8 cellular contexts compared by ENCODE assay signal in the genomic region with DNA sequence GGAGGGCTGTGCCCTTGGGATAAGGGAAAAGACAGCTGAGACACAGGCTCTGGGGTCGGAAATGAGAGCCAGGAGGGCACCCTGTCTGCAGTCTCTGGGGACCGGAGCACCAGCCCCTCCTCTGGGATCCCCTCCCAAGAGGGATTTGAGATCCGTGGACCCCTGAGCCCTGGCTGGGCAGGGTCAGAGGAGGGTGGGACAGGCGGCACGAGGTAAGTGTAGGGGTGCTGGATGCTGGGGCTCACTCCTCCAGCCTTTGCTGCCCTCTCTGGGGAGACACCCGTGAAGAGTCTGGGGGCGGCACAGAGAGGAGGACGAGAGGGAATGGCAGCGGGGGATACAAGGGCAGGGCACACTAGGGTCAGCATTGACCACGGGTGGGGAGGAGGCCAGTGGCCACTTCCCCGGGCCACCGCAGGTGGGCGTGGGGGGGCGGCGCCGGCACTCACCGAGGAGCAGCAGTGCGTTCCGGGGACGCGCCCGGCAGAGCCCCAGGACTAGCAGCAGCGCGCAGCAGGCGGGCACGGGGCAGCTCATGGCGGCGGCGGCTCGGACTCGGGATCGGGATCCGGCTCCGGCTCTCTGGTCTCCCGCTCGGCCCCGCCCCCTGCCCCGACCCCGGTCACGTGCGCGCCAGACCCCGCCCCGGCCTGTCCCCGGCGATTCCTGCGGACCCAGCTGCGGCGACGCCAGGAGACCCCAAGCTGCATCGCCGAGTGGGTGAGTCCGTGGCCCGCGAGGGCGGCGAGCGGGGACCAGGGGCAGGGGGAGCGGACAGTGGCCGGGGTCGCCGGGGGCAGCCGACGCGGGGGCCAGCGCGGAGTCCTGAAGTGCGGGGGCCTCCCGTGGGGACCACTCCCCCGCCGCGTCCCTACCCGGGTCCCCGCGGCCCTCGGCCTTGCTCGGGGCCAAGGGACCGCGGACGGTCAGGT. TPM values are rescaled to one million over a fixed set of nuclear protein-coding genes. Genes with fewer than 3 reads are reported as not detected.
DNase-seq lines count a peak whose midpoint lies in the region; ATAC-seq, FAIRE-seq and TF ChIP-seq lines count a peak whose summit lies in the region.

TSS of gene SGSH (minus strand) at position 557 of the 932 bp plus-strand sequence. CDS start at position 537, 20 bp downstream.
TSS of gene SLC26A11 (plus strand) at position 651 of the 932 bp plus-strand sequence. CDS start 1,134 bp downstream, outside the sequence.

- peak within 1 kb of the TSS; percentile 88 for H3K4me3 ChIP-seq in GM06990 (replicated peaks; ENCODE audit: low read depth, low read length)

- H3K4me1 Mint-ChIP-seq in endothelial cell (ENCODE audit: unreplicated experiment): peaks cover 20% of the 10 kb centered on the region

- H3K27me3 ChIP-seq in GM06990 (replicated peaks; ENCODE audit: control insufficient read depth, insufficient read depth, low read length): no peaks in the 10 kb centered on the region

- peak within 1 kb of the TSS; percentile 90 for H3K27ac Mint-ChIP-seq in endothelial cell (ENCODE audit: unreplicated experiment)

- peaks cover 5% of the 10 kb centered on the region for H3K36me3 ChIP-seq in GM06990 (ENCODE audit: control insufficient read depth, insufficient read depth, low read length)

- H3K9me3 Mint-ChIP-seq in endothelial cell (ENCODE audit: unreplicated experiment): no peaks in the 10 kb centered on the region

- no peak for TF ChIP-seq CTCF in GM06990 (IDR thresholded peaks at IDR 0.05; ENCODE audit: insufficient read depth, low read length, poor library complexity, severe bottlenecking)
- no peak for TF ChIP-seq CTCF in endothelial cell (IDR thresholded peaks at IDR 0.05; ENCODE audit: unreplicated experiment)

- FAIRE-seq in RCC 7860 (lab: Jason Lieb, UNC): no peak

- peak; percentile 69 for DNase-seq in GM06990 (ENCODE audit: extremely low read depth, insufficient read length)
- peak; percentile 65 for DNase-seq in NCI-H774 (lab: John Stamatoyannopoulos, UW)
- peak; percentile 88 for DNase-seq in activated CD8-positive, alpha-beta memory T cell treated with anti-CD3 and anti-CD28 coated beads, Interleukin-2, amount 50 U/mL, for 48 hours
- peak; percentile 90 for DNase-seq in endothelial cell (ENCODE audit: low spot score)
- peak; percentile 52 for DNase-seq in midbrain (lab: John Stamatoyannopoulos, UW)
- peak; percentile 46 for DNase-seq in stimulated activated CD8-positive, alpha-beta memory T cell treated with anti-CD3 and anti-CD28 coated beads, Interleukin-4, amount 100 ng/mL, for 24 hours (ENCODE audit: low read depth)
- DNase-seq in RCC 7860 (ENCODE audit: low spot score): no peak

- peaks cover 35% of the 10 kb centered on the region for H3K36me3 Mint-ChIP-seq in endothelial cell (ENCODE audit: low read depth, unreplicated experiment)

- peak; percentile 40 for ATAC-seq in HG02798 (IDR thresholded peaks at IDR 0.05; ENCODE audit: poor library complexity, unreplicated experiment)

- H3K4me3 Mint-ChIP-seq in endothelial cell (ENCODE audit: unreplicated experiment): peak within 1 kb of the TSS; percentile 95

- H3K27me3 Mint-ChIP-seq in endothelial cell (ENCODE audit: unreplicated experiment): peaks cover 8% of the 10 kb centered on the region

RNA-seq across cellular contexts. Expression of gene SGSH, which starts in this region (rescaled TPM):
- 76.0 TPM for total RNA-seq in endothelial cell (ENCODE audit: unreplicated experiment)

RNA-seq across cellular contexts. Expression of gene SLC26A11, which starts in this region (rescaled TPM):
- 50.1 TPM for total RNA-seq in endothelial cell (ENCODE audit: unreplicated experiment)
